Comparison of ENCODE assay signal across 18 cellular contexts in the genomic region with DNA sequence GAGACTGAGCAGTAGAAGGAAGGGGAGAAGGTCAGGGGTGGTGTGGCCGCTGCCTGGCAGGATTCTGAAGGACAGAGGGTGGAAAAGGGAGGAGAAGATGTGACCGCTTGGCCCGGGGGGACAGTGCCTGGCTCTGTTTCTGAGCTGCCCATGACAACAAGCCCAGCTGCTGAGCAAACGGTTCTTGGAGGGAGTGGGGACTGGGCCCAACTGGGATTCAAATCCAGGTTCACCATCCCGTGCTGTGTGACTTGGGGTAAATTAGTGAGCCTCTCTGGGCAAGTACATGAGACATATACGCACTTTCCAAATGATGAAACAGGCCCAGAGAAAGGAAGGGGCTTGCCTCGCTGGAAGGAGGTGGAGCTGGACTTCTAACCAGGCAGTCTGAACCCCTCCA. TPM values are rescaled to one million over a fixed set of nuclear protein-coding genes. Genes with fewer than 3 reads are reported as not detected.
DNase-seq lines count a peak whose midpoint lies in the region; ATAC-seq and TF ChIP-seq lines count a peak whose summit lies in the region.
"Had no signal": no experiment of that assay in that cellular context is flagged by ENCODE, and none has a peak within 500 bp of the region (broad histone marks: within the 10 kb centered on the region; RNA-seq: fewer than 3 reads in every experiment).

No MANE protein-coding gene starts in this region.

- H4K8ac ChIP-seq in trophoblast cell (ENCODE audit: low read depth, low read length) = no peak overlapping the region

- H3K27ac ChIP-seq in heart right ventricle = peak overlapping the region in 8 of 10 donors; percentile 79 to 89 (median 84)
- H3K27ac ChIP-seq in dorsolateral prefrontal cortex = peak overlapping the region; percentile 40 to 94 (median 89)
- H3K27ac ChIP-seq in temporal lobe (ENCODE audit: low read depth, low read length) = peak overlapping the region; percentile 91
- no peak overlapping the region for H3K27ac ChIP-seq in trophoblast cell (ENCODE audit: low read depth, low read length)
- H3K27ac ChIP-seq: C4-2B had no signal

- H3K36me3 ChIP-seq in heart right ventricle = no peaks in the 10 kb centered on the region
- H3K36me3 ChIP-seq in trophoblast cell (ENCODE audit: control insufficient read depth in 1 of 2, insufficient read depth in 2 of 2, low read length in 2 of 2) = no peaks in the 10 kb centered on the region

- 51 to 77% methylated on average over 7 of the region's 7 CpGs for WGBS in heart right ventricle, 2 donors
- WGBS in trophoblast cell (ENCODE audit: extremely low coverage, insufficient coverage, insufficient read length) = no CpG with 5 or more reads among the region's 7 CpGs

- intact Hi-C loops in heart right ventricle (cut with DNase I) (no loop called here), left cardiac atrium (cut with DNase I) (no loop called here), dorsolateral prefrontal cortex (cut with DNase I) (no loop called here)

- DNase-seq in heart right ventricle (no peak), left cardiac atrium (no peak), dorsolateral prefrontal cortex (peak in 3 of 10 donors; percentile 36 to 58 (median 51)), midbrain (lab: John Stamatoyannopoulos, UW) (peak; percentile 27), trophoblast cell (no peak), NCI-H82 (lab: John Stamatoyannopoulos, UW) (no peak), NCI-H1105 (lab: John Stamatoyannopoulos, UW) (no peak)
- DNase-seq: COR-L47, H9, IMR-90, Kasumi-1, MM.1S, NCI-H187, NCI-H226, NCI-H524 treated with DMSO at 0.1 percent for 48 hours, SIG-M5 had no signal

- peak in 3 of 8 donors; percentile 1 to 13 (median 3) for ATAC-seq in heart right ventricle
- no peak for ATAC-seq in left cardiac atrium

- no peak overlapping the region for H2BK120ac ChIP-seq in trophoblast cell (ENCODE audit: insufficient read depth, low read length, poor library complexity)

- H3K4me2 ChIP-seq in trophoblast cell (ENCODE audit: low read length) = no peak overlapping the region

- no peak overlapping the region for H2AK5ac ChIP-seq in trophoblast cell (ENCODE audit: low read length)

- no peak overlapping the region for H3K4me3 ChIP-seq in heart right ventricle
- H3K4me3 ChIP-seq in dorsolateral prefrontal cortex = peak overlapping the region in 6 of 59 donors; percentile 7 to 31 (median 21)
- H3K4me3 ChIP-seq in trophoblast cell (ENCODE audit: low read depth, low read length) = no peak overlapping the region

- H4K12ac ChIP-seq in trophoblast cell (ENCODE audit: low read depth, low read length) = no peak overlapping the region

- no peak overlapping the region for H3K18ac ChIP-seq in trophoblast cell (ENCODE audit: low read length)

- no peak overlapping the region for H2AFZ ChIP-seq in trophoblast cell (ENCODE audit: insufficient read depth, low read length, poor library complexity)

- no peak overlapping the region for H3K23ac ChIP-seq in trophoblast cell (ENCODE audit: low read length)

- TF ChIP-seq CTCF in heart right ventricle (IDR thresholded peaks at IDR 0.05) = no peak
- TF ChIP-seq CTCF in dorsolateral prefrontal cortex (IDR thresholded peaks at IDR 0.05 in 54 of 56, conservative IDR thresholded peaks at IDR 0.05 in 2 of 56; ENCODE audit: low read depth in 1 of 56, partially characterized antibody in 56 of 56) = no peak

- no peaks in the 10 kb centered on the region for H3K79me2 ChIP-seq in trophoblast cell (ENCODE audit: control insufficient read depth, insufficient read depth, low read length, poor library complexity)

- no peak overlapping the region for H2BK5ac ChIP-seq in trophoblast cell (ENCODE audit: low read depth, low read length, poor library complexity)

- H3K4me1 ChIP-seq in heart right ventricle (peaks cover 0 to 10% (median 5%) of the 10 kb centered on the region in 9 donors), trophoblast cell (ENCODE audit: control insufficient read depth in 1 of 2, insufficient read depth in 2 of 2, low read length in 2 of 2) (no peaks in the 10 kb centered on the region)

- peaks cover 0 to 15% (median 0%) of the 10 kb centered on the region in 7 donors for H3K27me3 ChIP-seq in heart right ventricle
- no peaks in the 10 kb centered on the region for H3K27me3 ChIP-seq in dorsolateral prefrontal cortex
- H3K27me3 ChIP-seq in trophoblast cell (ENCODE audit: insufficient read depth, low read length) = no peaks in the 10 kb centered on the region

- H3K4ac ChIP-seq in trophoblast cell (ENCODE audit: low read depth, low read length) = no peak overlapping the region

- H3K9me3 ChIP-seq in heart right ventricle = peaks cover 0 to 12% (median 0%) of the 10 kb centered on the region in 11 donors
- peaks cover 2% of the 10 kb centered on the region for H3K9me3 ChIP-seq in trophoblast cell (ENCODE audit: insufficient read depth, low read depth, low read length)

- no peak overlapping the region for H4K91ac ChIP-seq in trophoblast cell (ENCODE audit: low read depth, low read length)

- H3K9ac ChIP-seq in trophoblast cell (ENCODE audit: low read length) = no peak overlapping the region

- no peaks in the 10 kb centered on the region for H3K79me1 ChIP-seq in trophoblast cell (ENCODE audit: low read length)

- H2BK12ac ChIP-seq in trophoblast cell (ENCODE audit: low read length) = no peak overlapping the region

- H3K14ac ChIP-seq in trophoblast cell (ENCODE audit: low read length) = no peak overlapping the region

RNA-seq across cellular contexts. Expression of a gene that starts 23.3 kb away (rescaled TPM):
- 10 to 100 TPM in 6 of 10 donors, 1 to 10 TPM in 4; 4.7 to 28.4 (median 12.9) TPM for total RNA-seq in heart right ventricle
- polyA plus RNA-seq in heart right ventricle = 1 to 10 TPM in 1 of 2 donors, under 1 TPM in 1; 0.04 to 4.1 TPM
- total RNA-seq in left cardiac atrium = 1 to 10 TPM in 1 of 2 donors, under 1 TPM in 1; 0.58 to 2.3 TPM
- total RNA-seq in dorsolateral prefrontal cortex = 100 to 1,000 TPM in 6 of 120 experiments, 10 to 100 TPM in 114; 34.5 to 145 (median 61.7) TPM
- total RNA-seq in temporal lobe = 0.49 TPM
- 0.01 and 0.03 TPM in 2 replicates for polyA plus RNA-seq in trophoblast cell (2013)
- total RNA-seq: IMR-90 had no signal

RNA-seq across cellular contexts. Expression of a gene that starts 44.5 kb away (rescaled TPM):
- total RNA-seq in heart right ventricle = 10 to 100 TPM in 2 of 10 donors, 1 to 10 TPM in 8; 5.5 to 19.3 (median 7.7) TPM
- 1 to 10 TPM; 4.9 to 6.4 TPM for polyA plus RNA-seq in heart right ventricle
- total RNA-seq in left cardiac atrium = 10 to 100 TPM in 1 of 2 donors, 1 to 10 TPM in 1; 6.1 to 15.8 TPM
- total RNA-seq in dorsolateral prefrontal cortex = 10 to 100 TPM in 115 of 120 experiments, 1 to 10 TPM in 5; 6.5 to 31.8 (median 19.5) TPM
- total RNA-seq in temporal lobe = 0.49 TPM
- 10.3 and 10.5 TPM in 2 replicates for polyA plus RNA-seq in trophoblast cell (2013)

RNA-seq across cellular contexts. Expression of a gene that starts 52.3 kb away (rescaled TPM):
- 10 to 100 TPM in 1 of 10 donors, 1 to 10 TPM in 9; 4.7 to 11.0 (median 6.1) TPM for total RNA-seq in heart right ventricle
- 1 to 10 TPM; 7.3 to 7.5 TPM for polyA plus RNA-seq in heart right ventricle
- total RNA-seq in left cardiac atrium = 1 to 10 TPM; 6.8 to 8.4 TPM
- 10 to 100 TPM; 29.1 to 81.0 (median 49.0) TPM for total RNA-seq in dorsolateral prefrontal cortex
- total RNA-seq in temporal lobe = 8.6 TPM
- 6.4 and 7.7 TPM in 2 replicates for polyA plus RNA-seq in trophoblast cell (2013)
